Comparison of ENCODE assay signal across 22 cellular contexts in the genomic region with DNA sequence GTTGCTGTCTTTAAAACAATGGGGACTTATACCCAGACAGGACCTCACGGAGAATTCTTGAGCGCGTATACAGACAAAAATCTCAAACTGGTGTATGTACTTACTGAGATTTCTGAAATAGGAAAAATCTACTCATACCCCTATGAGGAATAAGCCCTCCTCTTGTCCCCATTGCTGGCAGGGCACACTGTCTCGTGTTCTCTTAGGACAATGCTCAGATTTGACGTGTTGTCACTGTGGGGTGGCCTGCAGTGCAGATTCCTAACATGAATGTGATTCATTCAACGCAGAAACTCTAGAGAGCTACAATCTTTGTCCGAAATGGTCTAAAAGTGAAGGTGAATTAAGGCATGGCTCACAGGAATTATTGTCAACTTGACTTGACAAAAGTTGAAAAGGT.
"Had no signal": no experiment of that assay in that cellular context is flagged by ENCODE, and none has a peak within 500 bp of the region (broad histone marks: within the 10 kb centered on the region; RNA-seq: fewer than 3 reads in every experiment).

No MANE protein-coding gene starts in this region.

- H3K36me3 Mint-ChIP-seq: activated naive CD8-positive, alpha-beta T cell treated with anti-CD3 and anti-CD28 coated beads for 36 hours; naive thymus-derived CD4-positive, alpha-beta T cell; WTC11 had no signal

- H3K4me3 ChIP-seq: colonic mucosa, esophagus muscularis mucosa, ovary had no signal

- H3K27ac ChIP-seq: colonic mucosa, neutrophil, ovary had no signal

- H3K27me3 Mint-ChIP-seq: activated naive CD8-positive, alpha-beta T cell treated with anti-CD3 and anti-CD28 coated beads for 36 hours; activated T-cell treated with anti-CD3 and anti-CD28 coated beads, Interleukin-2, amount 50 U/mL, for 24 hours had no signal

- H3K27ac Mint-ChIP-seq: activated naive CD8-positive, alpha-beta T cell treated with anti-CD3 and anti-CD28 coated beads for 36 hours; activated T-cell treated with anti-CD3 and anti-CD28 coated beads, Interleukin-2, amount 50 U/mL, for 24 hours; activated T-helper 2 cell treated with anti-CD3 and anti-CD28 coated beads, Interferon-gamma antibody, Interleukin-2, Interleukin-4, amounts not matched to agents 10 μg/mL and 5 μg/mL and 100 μg/mL, durations not matched to agents 14 hours and 24 hours and 36 hours; effector memory CD8-positive, alpha-beta T cell; naive thymus-derived CD4-positive, alpha-beta T cell; stimulated activated naive CD8-positive, alpha-beta T cell treated with anti-CD3 and anti-CD28 coated beads, Interleukin-15, amount 100 ng/mL, for 72 hours; WTC11 had no signal

- H3K4me3 Mint-ChIP-seq: activated naive CD8-positive, alpha-beta T cell treated with anti-CD3 and anti-CD28 coated beads for 36 hours; activated T-cell treated with anti-CD3 and anti-CD28 coated beads, Interleukin-2, amount 50 U/mL, for 24 hours; effector memory CD8-positive, alpha-beta T cell; naive thymus-derived CD4-positive, alpha-beta T cell; stimulated activated naive CD8-positive, alpha-beta T cell treated with anti-CD3 and anti-CD28 coated beads, Interleukin-15, amount 100 ng/mL, for 72 hours; WTC11 had no signal

- H3K36me3 ChIP-seq: breast epithelium, colonic mucosa, esophagus muscularis mucosa, neutrophil, ovary had no signal

- H3K27me3 ChIP-seq: colonic mucosa, ovary had no signal

- ATAC-seq: effector memory CD8-positive, alpha-beta T cell; left cardiac atrium; naive thymus-derived CD4-positive, alpha-beta T cell; right cardiac atrium; stimulated activated naive CD8-positive, alpha-beta T cell treated with anti-CD3 and anti-CD28 coated beads, Interleukin-15, amount 100 ng/mL, for 72 hours; WTC11 had no signal

- H3K9me3 Mint-ChIP-seq: activated naive CD8-positive, alpha-beta T cell treated with anti-CD3 and anti-CD28 coated beads for 36 hours; activated T-cell treated with anti-CD3 and anti-CD28 coated beads, Interleukin-2, amount 50 U/mL, for 24 hours; activated T-helper 2 cell treated with anti-CD3 and anti-CD28 coated beads, Interferon-gamma antibody, Interleukin-2, Interleukin-4, amounts not matched to agents 10 μg/mL and 5 μg/mL and 100 μg/mL, durations not matched to agents 14 hours and 24 hours and 36 hours; effector memory CD8-positive, alpha-beta T cell; naive thymus-derived CD4-positive, alpha-beta T cell; stimulated activated naive CD8-positive, alpha-beta T cell treated with anti-CD3 and anti-CD28 coated beads, Interleukin-15, amount 100 ng/mL, for 72 hours had no signal

- DNase-seq: activated CD4-positive, alpha-beta T cell treated with anti-CD3 and anti-CD28 coated beads, Interleukin-2, amount 50 U/mL, for 4 hours; activated CD8-positive, alpha-beta memory T cell treated with anti-CD3 and anti-CD28 coated beads for 24 hours; activated CD8-positive, alpha-beta memory T cell treated with anti-CD3 and anti-CD28 coated beads, Interleukin-2, amount 50 U/mL, for 4 hours; activated naive CD4-positive, alpha-beta T cell treated with Interleukin-2 at 50 U/mL for 16 hours; activated naive CD8-positive, alpha-beta T cell treated with anti-CD3 and anti-CD28 coated beads for 36 hours; activated T-cell treated with anti-CD3 and anti-CD28 coated beads, Interleukin-2, amount 50 U/mL, for 24 hours; colonic mucosa; effector memory CD8-positive, alpha-beta T cell; left cardiac atrium; mesenchymal stem cell; naive thymus-derived CD4-positive, alpha-beta T cell; ovary; right cardiac atrium; stimulated activated CD4-positive, alpha-beta T cell treated with anti-CD3 and anti-CD28 coated beads, Interleukin-1b, Interleukin-23, amount 100 ng/mL, for 48 hours; stimulated activated naive CD8-positive, alpha-beta T cell treated with anti-CD3 and anti-CD28 coated beads, Interleukin-15, amount 100 ng/mL, for 72 hours; T-helper 1 cell; trophoblast cell had no signal

- H3K4me1 ChIP-seq: breast epithelium, colonic mucosa had no signal

- H3K9me3 ChIP-seq: breast epithelium, colonic mucosa, esophagus muscularis mucosa, neutrophil, ovary had no signal

- H3K4me1 Mint-ChIP-seq: activated naive CD8-positive, alpha-beta T cell treated with anti-CD3 and anti-CD28 coated beads for 36 hours; stimulated activated naive CD8-positive, alpha-beta T cell treated with anti-CD3 and anti-CD28 coated beads, Interleukin-15, amount 100 ng/mL, for 72 hours had no signal
